Comparison of ENCODE assay signal across 13 cellular contexts in the genomic region with DNA sequence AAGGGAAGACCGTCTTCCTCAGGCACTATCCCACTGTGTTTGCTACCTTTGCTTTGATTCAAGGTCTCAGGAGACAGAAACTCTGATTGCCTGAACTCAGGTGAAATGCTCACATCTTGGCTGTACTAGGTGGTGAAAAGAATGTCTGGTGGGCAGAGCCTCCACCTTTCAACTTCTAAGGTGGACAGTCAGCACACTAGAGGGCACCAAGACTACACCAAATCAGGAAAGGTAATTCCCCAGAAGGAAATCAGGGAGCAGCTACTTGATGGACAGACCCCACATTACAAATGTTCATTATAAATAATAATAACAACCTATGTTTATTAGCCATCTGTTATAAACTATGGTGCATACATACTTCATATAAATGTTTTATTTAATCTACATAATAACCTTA.
DNase-seq lines count a peak whose midpoint lies in the region; ATAC-seq and TF ChIP-seq lines count a peak whose summit lies in the region.
"Had no signal": no experiment of that assay in that cellular context is flagged by ENCODE, and none has a peak within 500 bp of the region (broad histone marks: within the 10 kb centered on the region; RNA-seq: fewer than 3 reads in every experiment).

No MANE protein-coding gene starts in this region.

- H3K4me1 ChIP-seq in osteoblast (ENCODE audit: insufficient read depth, low read length) = no peaks in the 10 kb centered on the region

- peaks cover 10% of the 10 kb centered on the region for H3K4me1 Mint-ChIP-seq in endothelial cell (ENCODE audit: unreplicated experiment)
- H3K4me1 Mint-ChIP-seq: activated naive CD4-positive, alpha-beta T cell treated with anti-CD3 and anti-CD28 coated beads, Interleukin-2, amount 10 ng/mL, durations not matched to agents 7 days and 5 days had no signal

- no peak overlapping the region for H3K27ac Mint-ChIP-seq in endothelial cell (ENCODE audit: unreplicated experiment)
- H3K27ac Mint-ChIP-seq: activated naive CD4-positive, alpha-beta T cell treated with anti-CD3 and anti-CD28 coated beads, Interleukin-2, amount 10 ng/mL, durations not matched to agents 7 days and 5 days; T-helper 2 cell treated with Interferon-gamma antibody and Interleukin-4, amounts not matched to agents 5 μg/mL and 100 μg/mL, for 36 hours had no signal

- no peak overlapping the region for H3K4me3 ChIP-seq in osteoblast (ENCODE audit: insufficient read depth, low read length)
- H3K4me3 ChIP-seq: GM23248, ovary had no signal

- no peaks in the 10 kb centered on the region for H3K9me3 ChIP-seq in osteoblast (ENCODE audit: low read depth, low read length)
- H3K9me3 ChIP-seq: ovary had no signal

- in situ Hi-C loops in GM13976 (cut with MboI; ENCODE audit: low sequenced_read_pairs, unreplicated experiment) = no loop called here

- no peaks in the 10 kb centered on the region for H3K36me3 ChIP-seq in osteoblast (ENCODE audit: insufficient read depth, low read length)
- H3K36me3 ChIP-seq: ovary had no signal

- no peaks in the 10 kb centered on the region for H3K79me2 ChIP-seq in osteoblast (ENCODE audit: insufficient read depth, low read length)

- no peaks in the 10 kb centered on the region for H3K36me3 Mint-ChIP-seq in endothelial cell (ENCODE audit: low read depth, unreplicated experiment)
- H3K36me3 Mint-ChIP-seq: activated naive CD4-positive, alpha-beta T cell treated with anti-CD3 and anti-CD28 coated beads, Interleukin-2, amount 10 ng/mL, durations not matched to agents 7 days and 5 days had no signal

- ATAC-seq in activated CD4-positive, CD25-positive, alpha-beta regulatory T cell treated with anti-CD3 and anti-CD28 coated beads, Interleukin-2, amount 50 U/mL, for 24 hours = no peak
- ATAC-seq in HG02642 (IDR thresholded peaks at IDR 0.05; ENCODE audit: poor library complexity, unreplicated experiment) (no peak), HG02840 (IDR thresholded peaks at IDR 0.05; ENCODE audit: low FRiP score, unreplicated experiment) (no peak)

- H3K27me3 Mint-ChIP-seq in endothelial cell (ENCODE audit: unreplicated experiment) = peaks cover 6% of the 10 kb centered on the region
- H3K27me3 Mint-ChIP-seq: activated naive CD4-positive, alpha-beta T cell treated with anti-CD3 and anti-CD28 coated beads, Interleukin-2, amount 10 ng/mL, durations not matched to agents 7 days and 5 days had no signal

- no peak overlapping the region for H3K4me2 ChIP-seq in osteoblast (ENCODE audit: insufficient read depth, low read length)

- H3K9me3 Mint-ChIP-seq in endothelial cell (ENCODE audit: unreplicated experiment) = no peaks in the 10 kb centered on the region
- H3K9me3 Mint-ChIP-seq: activated naive CD4-positive, alpha-beta T cell treated with anti-CD3 and anti-CD28 coated beads, Interleukin-2, amount 10 ng/mL, durations not matched to agents 7 days and 5 days; T-helper 2 cell treated with Interferon-gamma antibody and Interleukin-4, amounts not matched to agents 5 μg/mL and 100 μg/mL, for 36 hours had no signal

- DNase-seq in GM13976 (ENCODE audit: low spot score) (peak; percentile 39), NCI-H748 treated with DMSO at 0.1 percent for 48 hours (lab: John Stamatoyannopoulos, UW) (peak; percentile 4), endothelial cell (ENCODE audit: low spot score) (peak; percentile 7), osteoblast (ENCODE audit: insufficient read length, low spot score, missing footprints) (no peak), amniotic stem cell (lab: John Stamatoyannopoulos, UW) (no peak)
- DNase-seq: activated naive CD4-positive, alpha-beta T cell treated with anti-CD3 and anti-CD28 coated beads, Interleukin-2, amount 10 ng/mL, durations not matched to agents 7 days and 5 days; GM23248; Kasumi-1; ovary had no signal

- H2AFZ ChIP-seq in osteoblast (ENCODE audit: low read length) = no peak overlapping the region
- H2AFZ ChIP-seq: GM23248 had no signal

- H3K27ac ChIP-seq in osteoblast (ENCODE audit: low read depth, low read length) = no peak overlapping the region
- H3K27ac ChIP-seq: GM23248, ovary had no signal

- H3K4me3 Mint-ChIP-seq in endothelial cell (ENCODE audit: unreplicated experiment) = no peak overlapping the region
- H3K4me3 Mint-ChIP-seq: activated naive CD4-positive, alpha-beta T cell treated with anti-CD3 and anti-CD28 coated beads, Interleukin-2, amount 10 ng/mL, durations not matched to agents 7 days and 5 days; T-helper 2 cell treated with Interferon-gamma antibody and Interleukin-4, amounts not matched to agents 5 μg/mL and 100 μg/mL, for 36 hours had no signal

- H3K27me3 ChIP-seq in osteoblast (ENCODE audit: insufficient read depth, low read length) = no peaks in the 10 kb centered on the region
- H3K27me3 ChIP-seq: ovary had no signal

- no peaks in the 10 kb centered on the region for H4K20me1 ChIP-seq in osteoblast (ENCODE audit: insufficient read depth, low read length)

- peak; percentile 21 for TF ChIP-seq CTCF in GM13976 (IDR thresholded peaks at IDR 0.05; ENCODE audit: borderline replicate concordance, control extremely low read depth, extremely low read depth, insufficient read depth, missing control alignments)
- TF ChIP-seq CTCF in endothelial cell (IDR thresholded peaks at IDR 0.05; ENCODE audit: unreplicated experiment) = no peak
- peak; percentile 43 for TF ChIP-seq CTCF in osteoblast (IDR thresholded peaks at IDR 0.05; ENCODE audit: extremely low read depth, low read depth, low read length)

Comparison
In these comparisons a context has a peak if more than half of its experiments do, and no peak if none do; other contexts are left out.
1. DNase-seq: peak in GM13976 (single experiment), NCI-H748 treated with DMSO at 0.1 percent for 48 hours (single experiment) and endothelial cell (single experiment); none in osteoblast (single experiment) and amniotic stem cell (single experiment).